In genomic region chr2:166376488-166376828, GRCh38 we compare ENCODE assay signal across 8 cellular contexts. TPM values are rescaled to one million over a fixed set of nuclear protein-coding genes. Genes with fewer than 3 reads are reported as not detected.
DNase-seq lines count a peak whose midpoint lies in the region; ATAC-seq and TF ChIP-seq lines count a peak whose summit lies in the region.

No MANE protein-coding gene starts in this region.

- H3K9me3 ChIP-seq in ES-I3 (ENCODE audit: control insufficient read depth, insufficient read depth, low read length) (no peaks in the 10 kb centered on the region), RWPE2 (ENCODE audit: severe bottlenecking) (no peaks in the 10 kb centered on the region), fibroblast of lung (ENCODE audit: control insufficient read depth, insufficient read depth, low read depth, low read length) (no peaks in the 10 kb centered on the region), parathyroid adenoma (ENCODE audit: control insufficient read depth, low read length) (no peaks in the 10 kb centered on the region)

- H3K79me2 ChIP-seq in fibroblast of lung (ENCODE audit: control insufficient read depth, insufficient read depth, low read length) (peaks cover 30% of the 10 kb centered on the region), parathyroid adenoma (no peaks in the 10 kb centered on the region)

- H3K4me1 ChIP-seq in ES-I3 (ENCODE audit: insufficient read depth, low read length) (peaks cover 14% of the 10 kb centered on the region), RWPE2 (ENCODE audit: insufficient read depth, poor library complexity, severe bottlenecking) (no peaks in the 10 kb centered on the region), fibroblast of lung (ENCODE audit: control insufficient read depth, extremely low read depth, insufficient read depth, low read length) (peaks cover 2% of the 10 kb centered on the region), parathyroid adenoma (no peaks in the 10 kb centered on the region)

- no peaks in the 10 kb centered on the region for H4K20me1 ChIP-seq in fibroblast of lung (ENCODE audit: control insufficient read depth, extremely low read depth, insufficient read depth, low read length)

- H3K4me2 ChIP-seq in fibroblast of lung (ENCODE audit: extremely low read depth, insufficient read depth, low read length) (peak overlapping the region; percentile 83), parathyroid adenoma (ENCODE audit: low read length) (peak overlapping the region; percentile 72)

- ATAC-seq in RWPE2 (ENCODE audit: low read depth) (no peak), HG03280 (IDR thresholded peaks at IDR 0.05; ENCODE audit: unreplicated experiment) (no peak), GM21515 (IDR thresholded peaks at IDR 0.05; ENCODE audit: unreplicated experiment) (no peak)

- H3K4me3 ChIP-seq in RWPE2 (ENCODE audit: severe bottlenecking) (peak overlapping the region; percentile 34), fibroblast of lung (replicated peaks in 1 of 4; ENCODE audit: control extremely low read depth in 1 of 4, insufficient read depth in 1 of 4, low read depth in 3 of 4, low read length in 4 of 4) (peak overlapping the region; percentile 87 to 98 (median 92)), parathyroid adenoma (ENCODE audit: low read depth, low read length) (peak overlapping the region; percentile 53)

- H3K27ac ChIP-seq in RWPE2 (ENCODE audit: poor library complexity, severe bottlenecking) (no peak overlapping the region), fibroblast of lung (ENCODE audit: insufficient read depth, low read length) (peak overlapping the region; percentile 74), parathyroid adenoma (no peak overlapping the region)

- no peak for DNase-seq in RWPE2 (ENCODE audit: low spot score)
- no peak for DNase-seq in fibroblast of lung (ENCODE audit: low read depth in 2 of 2)
- no peak for DNase-seq in SKM-1 treated with dmso at 0.1 percent for 144 hours (lab: John Stamatoyannopoulos, UW; ENCODE audit: unreplicated experiment)
- DNase-seq in stimulated activated CD4-positive, alpha-beta T cell treated with anti-CD3 and anti-CD28 coated beads, Interleukin-4, amount 100 ng/mL, for 24 hours = no peak

- no peak for TF ChIP-seq CTCF in RWPE2 (IDR thresholded peaks at IDR 0.05; ENCODE audit: poor library complexity, severe bottlenecking)
- TF ChIP-seq CTCF in fibroblast of lung (conservative IDR thresholded peaks at IDR 0.05 in 1 of 2, IDR thresholded peaks at IDR 0.05 in 1 of 2; ENCODE audit: low read depth in 1 of 2, low read length in 2 of 2) = no peak
- no peak for TF ChIP-seq CTCF in parathyroid adenoma (IDR thresholded peaks at IDR 0.05)

- H3K9ac ChIP-seq in ES-I3 (ENCODE audit: low read depth, low read length) (peak overlapping the region; percentile 73; the same call in 1 of the 2 replicates), fibroblast of lung (ENCODE audit: insufficient read depth, low read length) (peak overlapping the region; percentile 60), parathyroid adenoma (no peak overlapping the region)

- H2AFZ ChIP-seq in fibroblast of lung (ENCODE audit: low read length) = peak overlapping the region; percentile 99
- H2AFZ ChIP-seq in parathyroid adenoma = peak overlapping the region; percentile 82

- peaks cover 14% of the 10 kb centered on the region for H3K27me3 ChIP-seq in RWPE2 (ENCODE audit: insufficient read depth, poor library complexity, severe bottlenecking)
- no peaks in the 10 kb centered on the region for H3K27me3 ChIP-seq in fibroblast of lung (ENCODE audit: control insufficient read depth, insufficient read depth, low read length)
- H3K27me3 ChIP-seq in parathyroid adenoma (ENCODE audit: control insufficient read depth, insufficient read depth, low read length) = no peaks in the 10 kb centered on the region

- no peaks in the 10 kb centered on the region for H3K36me3 ChIP-seq in ES-I3 (ENCODE audit: insufficient read depth, low read length)
- no peaks in the 10 kb centered on the region for H3K36me3 ChIP-seq in RWPE2 (ENCODE audit: low read depth)
- H3K36me3 ChIP-seq in fibroblast of lung (ENCODE audit: control insufficient read depth, insufficient read depth, low read length) = no peaks in the 10 kb centered on the region
- no peaks in the 10 kb centered on the region for H3K36me3 ChIP-seq in parathyroid adenoma (ENCODE audit: control insufficient read depth, insufficient read depth, low read length)

RNA-seq across cellular contexts. Expression of gene SCN9A, which starts 0.7 kb away (rescaled TPM):
- 58.6 and 105 TPM in 2 replicates for total RNA-seq in fibroblast of lung
- 31.2 and 64.2 TPM in 2 replicates for polyA plus RNA-seq in fibroblast of lung
- 15.7 and 34.1 TPM in 2 replicates for polyA plus RNA-seq in fibroblast of lung (2012)
- 98.1 and 102 TPM in 2 replicates for polyA minus RNA-seq in fibroblast of lung (ENCODE audit: low replicate concordance)

Comparison
In these comparisons a context has a peak if more than half of its experiments do, and no peak if none do; other contexts are left out.
1. H3K4me3 ChIP-seq: peak in every context shown above with its lines; median percentile 92 in fibroblast of lung; 53 in parathyroid adenoma; 34 in RWPE2.